17 cellular contexts compared by ENCODE assay signal in genomic region chrX:103250977-103251376, GRCh38. TPM values are rescaled to one million over a fixed set of nuclear protein-coding genes. Genes with fewer than 3 reads are reported as not detected.
"Had no signal": no experiment of that assay in that cellular context is flagged by ENCODE, and none has a peak within 500 bp of the region (broad histone marks: within the 10 kb centered on the region; RNA-seq: fewer than 3 reads in every experiment).

No MANE protein-coding gene starts in this region.

- H3K4me1 ChIP-seq: body of pancreas, thyroid gland had no signal

- H3K36me3 ChIP-seq: left ventricle myocardium inferior, thyroid gland had no signal

- H3K4me3 ChIP-seq: body of pancreas, esophagus muscularis mucosa, left ventricle myocardium inferior, thyroid gland had no signal

- H3K9me3 ChIP-seq: body of pancreas, esophagus muscularis mucosa, left ventricle myocardium inferior, thyroid gland had no signal

- FAIRE-seq: islet of Langerhans had no signal

- ATAC-seq: body of pancreas, T-helper 17 cell had no signal

- H3K27ac ChIP-seq: body of pancreas, left ventricle myocardium inferior, thyroid gland had no signal

- DNase-seq: activated CD4-positive, alpha-beta T cell treated with anti-CD3 and anti-CD28 coated beads, Interleukin-2, amount 50 U/mL, for 1 hour; activated CD4-positive, CD25-positive, alpha-beta regulatory T cell; activated effector memory CD4-positive, alpha-beta T cell treated with Interleukin-2 at 50 U/mL for 16 hours; activated T-cell treated with anti-CD3 and anti-CD28 coated beads, Interleukin-2, amount 50 U/mL, for 1 hour; amniotic stem cell; body of pancreas; effector memory CD4-positive, alpha-beta T cell; left ventricle myocardium inferior; mesenchymal stem cell; nephron progenitor cell; retina; T-helper 17 cell; thyroid gland had no signal

- H3K27me3 ChIP-seq: body of pancreas, esophagus muscularis mucosa, thyroid gland had no signal

RNA-seq across cellular contexts. Expression of gene TCEAL5, which starts 25.6 kb away (rescaled TPM):
- total RNA-seq: body of pancreas, fibroblast of villous mesenchyme, osteocyte, T-helper 17 cell had no signal
